8 cellular contexts compared by ENCODE assay signal in the genomic region with DNA sequence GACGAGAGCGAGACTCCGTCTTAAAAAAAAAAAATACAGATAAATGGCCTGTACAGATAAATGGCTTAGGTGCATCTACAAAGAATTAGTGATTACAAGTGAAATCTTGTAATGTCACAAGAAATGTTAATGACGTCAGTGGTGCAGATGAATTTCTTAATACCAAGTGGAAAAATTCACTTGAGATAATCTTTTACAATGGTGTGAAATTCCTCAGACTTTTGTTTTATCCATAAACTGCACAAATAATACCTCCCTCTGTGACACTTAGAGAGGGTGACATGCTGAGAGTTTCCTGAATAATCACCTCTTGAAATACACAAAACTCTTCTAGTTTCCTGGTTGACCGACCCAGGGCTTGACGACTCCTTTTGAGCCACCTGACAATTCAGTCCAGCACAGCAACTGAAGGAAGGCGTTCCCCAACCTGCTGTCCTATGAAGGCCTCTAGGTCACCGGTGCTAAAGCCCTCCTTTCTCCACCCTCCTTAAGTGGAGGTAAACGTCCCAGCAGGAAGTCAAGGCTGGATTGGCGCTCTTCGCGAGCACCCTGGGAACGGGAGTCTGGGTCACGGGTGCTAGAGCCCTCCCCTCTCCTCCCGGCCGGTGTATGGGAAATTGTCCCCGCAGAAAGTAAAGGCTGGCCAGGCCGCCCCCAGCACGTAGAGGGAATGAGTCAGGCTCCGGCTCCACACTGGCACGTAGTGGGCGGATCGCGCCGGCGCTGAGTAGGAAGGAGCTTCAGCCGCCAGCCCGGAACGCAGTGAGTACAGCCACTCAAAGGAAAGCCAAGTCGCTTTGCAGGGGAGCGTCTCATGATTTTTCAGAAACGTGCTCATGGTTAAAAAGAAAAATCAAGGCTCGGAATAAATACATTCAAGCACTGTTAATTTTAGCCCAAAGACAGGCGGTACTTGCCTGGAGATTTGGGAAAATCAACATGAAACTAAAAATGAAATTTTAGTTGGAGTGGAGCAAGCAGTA. TPM values are rescaled to one million over a fixed set of nuclear protein-coding genes. Genes with fewer than 3 reads are reported as not detected.
DNase-seq lines count a peak whose midpoint lies in the region; ATAC-seq and TF ChIP-seq lines count a peak whose summit lies in the region.

A gene (plus strand): TSS at position 662 of the 983 bp plus-strand sequence. CDS start 2,182 bp downstream, outside the sequence.

- peak within 1 kb of the TSS; percentile 92 for H3K18ac ChIP-seq in neuronal stem cell (ENCODE audit: low read length)

- peak in 1 of 2 donors; percentile 96 for TF ChIP-seq POLR2A in thyroid gland (IDR thresholded peaks at IDR 0.05)

- no peak within 1 kb of the TSS for H4K8ac ChIP-seq in neuronal stem cell (ENCODE audit: low read depth, low read length)

- no peak within 1 kb of the TSS for H3K14ac ChIP-seq in neuronal stem cell (ENCODE audit: low read length)

- peak within 1 kb of the TSS; percentile 94 for H2AFZ ChIP-seq in neuronal stem cell (ENCODE audit: low read length)

- ATAC-seq in GM18907 (IDR thresholded peaks at IDR 0.05; ENCODE audit: unreplicated experiment) (peak; percentile 98), HG03103 (IDR thresholded peaks at IDR 0.05; ENCODE audit: low read depth, unreplicated experiment) (peak; percentile 80)
- ATAC-seq in activated naive CD4-positive, alpha-beta T cell treated with anti-CD3 and anti-CD28 coated beads, Interleukin-2, amount 50 U/mL, for 72 hours, result peak; percentile 97 to 100

- H3K4me2 ChIP-seq in neuronal stem cell (ENCODE audit: insufficient read depth, low read length, poor library complexity, severe bottlenecking), result peak within 1 kb of the TSS; percentile 70

- no peak within 1 kb of the TSS for H3K23ac ChIP-seq in neuronal stem cell (ENCODE audit: low read depth, low read length, poor library complexity)

- H3K36me3 Mint-ChIP-seq in activated naive CD4-positive, alpha-beta T cell treated with anti-CD3 and anti-CD28 coated beads, Interleukin-2, amount 50 U/mL, for 72 hours, result peaks cover 0 to 6% of the 10 kb centered on the region in 2 donors
- H3K36me3 Mint-ChIP-seq in glutamatergic neuron (ENCODE audit: unreplicated experiment), result no peaks in the 10 kb centered on the region

- H3K36me3 ChIP-seq in neuronal stem cell (replicated peaks in 1 of 2; ENCODE audit: control insufficient read depth in 2 of 2, insufficient read depth in 2 of 2, low read length in 2 of 2) (no peaks in the 10 kb centered on the region), thyroid gland (no peaks in the 10 kb centered on the region)

- H3K4me1 ChIP-seq in neuronal stem cell (ENCODE audit: control insufficient read depth in 2 of 2, insufficient read depth in 1 of 2, low read depth in 1 of 2, low read length in 2 of 2) (peaks cover 3 to 6% of the 10 kb centered on the region in 2 donors), thyroid gland (peaks cover 13 to 16% of the 10 kb centered on the region in 2 donors)

- H3K9me3 ChIP-seq in AG04450 (ENCODE audit: control insufficient read depth, insufficient read depth, low read length) (no peaks in the 10 kb centered on the region), neuronal stem cell (replicated peaks in 1 of 2; ENCODE audit: control insufficient read depth in 2 of 2, insufficient read depth in 1 of 2, low read depth in 1 of 2, low read length in 2 of 2) (no peaks in the 10 kb centered on the region), thyroid gland (no peaks in the 10 kb centered on the region)

- DNase-seq in AG04450 (ENCODE audit: low read depth, low spot score), result peak; percentile 52
- peak; percentile 30 for DNase-seq in OCI-M2 (lab: John Stamatoyannopoulos, UW; ENCODE audit: unreplicated experiment)
- peak in 1 of 2 donors; percentile 61 for DNase-seq in activated naive CD4-positive, alpha-beta T cell treated with anti-CD3 and anti-CD28 coated beads, Interleukin-2, amount 50 U/mL, for 72 hours (ENCODE audit: low spot score in 2 of 2)
- peak; percentile 72 for DNase-seq in glutamatergic neuron
- peak; percentile 63 for DNase-seq in neuronal stem cell (ENCODE audit: low spot score)
- DNase-seq in thyroid gland, result peak; percentile 98

- H2BK5ac ChIP-seq in neuronal stem cell (ENCODE audit: low read length), result no peak within 1 kb of the TSS

- POLR2A ChIA-PET in AG04450 (lab: Yijun Ruan, JAX), result no interaction called here

- H3K79me1 ChIP-seq in neuronal stem cell (ENCODE audit: low read depth, low read length), result no peaks in the 10 kb centered on the region

- no peaks in the 10 kb centered on the region for H3K27me3 Mint-ChIP-seq in glutamatergic neuron (ENCODE audit: unreplicated experiment)

- intact Hi-C loops in thyroid gland (cut with DNase I), result no loop called here

- peak; percentile 21; the same call in 1 of the 2 replicates for TF ChIP-seq CTCF in AG04450 (IDR thresholded peaks at IDR 0.05; ENCODE audit: low read depth, low read length)
- TF ChIP-seq CTCF in glutamatergic neuron (IDR thresholded peaks at IDR 0.05; ENCODE audit: partially characterized antibody, unreplicated experiment), result no peak
- TF ChIP-seq CTCF in thyroid gland (IDR thresholded peaks at IDR 0.05), result peak in 1 of 6 experiments; percentile 10

- peak within 1 kb of the TSS; percentile 58 for H3K4me3 ChIP-seq in AG04450 (ENCODE audit: low read depth, low read length)
- H3K4me3 ChIP-seq in neuronal stem cell (ENCODE audit: low read length in 2 of 2), result peak within 1 kb of the TSS; percentile 40 to 69
- peak within 1 kb of the TSS in 2 of 3 donors; percentile 17 to 21 for H3K4me3 ChIP-seq in thyroid gland (replicated peaks in 1 of 3)

- H2AK5ac ChIP-seq in neuronal stem cell (ENCODE audit: low read depth, low read length), result no peak within 1 kb of the TSS

- H4K91ac ChIP-seq in neuronal stem cell (ENCODE audit: low read depth, low read length, poor library complexity), result no peak within 1 kb of the TSS

- peak within 1 kb of the TSS; percentile 88 for H3K4me3 Mint-ChIP-seq in glutamatergic neuron (ENCODE audit: unreplicated experiment)

- WGBS in neuronal stem cell (ENCODE audit: extremely low coverage in 2 of 2, insufficient read length in 2 of 2, insufficient replicate concordance in 1 of 2), 2 donors, result no CpG with 5 or more reads among the region's 34 CpGs
- WGBS in thyroid gland, 2 donors, result 9 to 10% methylated on average over 34 of the region's 34 CpGs

- no peaks in the 10 kb centered on the region for H3K27me3 ChIP-seq in AG04450 (ENCODE audit: control insufficient read depth, insufficient read depth, low read length)
- H3K27me3 ChIP-seq in neuronal stem cell (ENCODE audit: control insufficient read depth in 3 of 3, insufficient read depth in 3 of 3, low read depth in 1 of 3, low read length in 3 of 3), result no peaks in the 10 kb centered on the region
- H3K27me3 ChIP-seq in thyroid gland, result no peaks in the 10 kb centered on the region

- no peaks in the 10 kb centered on the region for H3K4me1 Mint-ChIP-seq in glutamatergic neuron (ENCODE audit: low read depth, unreplicated experiment)

- H3K9ac ChIP-seq in neuronal stem cell (ENCODE audit: low read depth, low read length, poor library complexity), result no peak within 1 kb of the TSS

- no peak within 1 kb of the TSS for H2BK15ac ChIP-seq in neuronal stem cell (ENCODE audit: low read length)

- H3K4ac ChIP-seq in neuronal stem cell (ENCODE audit: low read length), result no peak within 1 kb of the TSS

- H3K27ac ChIP-seq in AG04450 (ENCODE audit: low read depth, low read length) (peak within 1 kb of the TSS; percentile 22), neuronal stem cell (replicated peaks; ENCODE audit: low read length) (peak within 1 kb of the TSS; percentile 28), thyroid gland (peak within 1 kb of the TSS; percentile 89 to 94 (median 92))

- H2BK120ac ChIP-seq in neuronal stem cell (ENCODE audit: low read depth, low read length), result no peak within 1 kb of the TSS

- peaks cover 0 to 4% of the 10 kb centered on the region in 2 donors for H3K9me3 Mint-ChIP-seq in activated naive CD4-positive, alpha-beta T cell treated with anti-CD3 and anti-CD28 coated beads, Interleukin-2, amount 50 U/mL, for 72 hours
- no peaks in the 10 kb centered on the region for H3K9me3 Mint-ChIP-seq in glutamatergic neuron (ENCODE audit: unreplicated experiment)

- CTCF ChIA-PET in AG04450 (lab: Charles Lee), result interaction anchor here (0.6 to 1.6 kb wide), 5 partner anchors 17 to 45 kb away, joined by 3 to 8 read pairs (median 3); no protein-coding TSS in a partner anchor

- no peak within 1 kb of the TSS for H2BK12ac ChIP-seq in neuronal stem cell (ENCODE audit: low read length)

- no peak within 1 kb of the TSS for H3K27ac Mint-ChIP-seq in activated naive CD4-positive, alpha-beta T cell treated with anti-CD3 and anti-CD28 coated beads, Interleukin-2, amount 50 U/mL, for 72 hours
- H3K27ac Mint-ChIP-seq in glutamatergic neuron (ENCODE audit: unreplicated experiment), result no peak within 1 kb of the TSS

RNA-seq across cellular contexts. Expression of the gene that starts here (rescaled TPM):
- polyA plus RNA-seq in AG04450 (2011; rRNA removed), result 0.82 and 1.5 TPM in 2 replicates
- 1.0 and 2.3 TPM in 2 replicates for polyA minus RNA-seq in AG04450 (2011; rRNA and poly(A)+ RNA removed)
- under 1 TPM; 0.60 to 0.71 TPM for total RNA-seq in activated naive CD4-positive, alpha-beta T cell treated with anti-CD3 and anti-CD28 coated beads, Interleukin-2, amount 50 U/mL, for 72 hours
- total RNA-seq in glutamatergic neuron (ENCODE audit: unreplicated experiment) (not detected), thyroid gland (10 to 100 TPM; 22.1 to 34.9 (median 29.6) TPM)
- 1.3 TPM for polyA plus RNA-seq in neuronal stem cell (2013, experiment 1 of 2)
- 1.3 TPM for polyA plus RNA-seq in neuronal stem cell (2013, experiment 2 of 2)

Comparison
In these comparisons a context has a peak if more than half of its experiments do, and no peak if none do; other contexts are left out.
1. RNA of the gene that starts here (total RNA-seq): 22.1 to 34.9 TPM in thyroid gland; 0.60 to 0.71 TPM in activated naive CD4-positive, alpha-beta T cell treated with anti-CD3 and anti-CD28 coated beads, Interleukin-2, amount 50 U/mL, for 72 hours and not detected in glutamatergic neuron (single experiment); every median in the first group is over 10 times any median in the second.
2. Peak in ATAC-seq in activated naive CD4-positive, alpha-beta T cell treated with anti-CD3 and anti-CD28 coated beads, Interleukin-2, amount 50 U/mL, for 72 hours; RNA of the gene not detected or under 1 TPM.
3. Peak in DNase-seq in glutamatergic neuron; RNA of the gene not detected or under 1 TPM.
4. H3K27ac ChIP-seq: peak in every context shown above with its lines; median percentile 92 in thyroid gland; 28 in neuronal stem cell; 22 in AG04450.
5. Peak in every context shown above with its lines, with median percentiles within 50 percentile points of each other: H3K4me3 ChIP-seq and ATAC-seq.